Comparison of ENCODE assay signal across 11 cellular contexts in genomic region chr16:85421338-85422123, GRCh38.
DNase-seq lines count a peak whose midpoint lies in the region; ATAC-seq and TF ChIP-seq lines count a peak whose summit lies in the region.
"Had no signal": no experiment of that assay in that cellular context is flagged by ENCODE, and none has a peak within 500 bp of the region (broad histone marks: within the 10 kb centered on the region; RNA-seq: fewer than 3 reads in every experiment).

No MANE protein-coding gene starts in this region.

- no peak overlapping the region for H2AFZ ChIP-seq in neural cell (ENCODE audit: low read depth, low read length)

- H3K36me3 ChIP-seq in BLaER1 (no peaks in the 10 kb centered on the region), H7 (replicated peaks; ENCODE audit: control insufficient read depth, insufficient read depth, low read length) (no peaks in the 10 kb centered on the region), neural cell (ENCODE audit: insufficient read depth, low read length) (no peaks in the 10 kb centered on the region)
- H3K36me3 ChIP-seq: breast epithelium, uterus had no signal

- H4K20me1 ChIP-seq in BLaER1 (no peaks in the 10 kb centered on the region), neural cell (ENCODE audit: insufficient read depth) (no peaks in the 10 kb centered on the region)

- TF ChIP-seq RAD21 in neural cell (conservative IDR thresholded peaks at IDR 0.05): no peak

- H3K9me3 Mint-ChIP-seq in endothelial cell (ENCODE audit: unreplicated experiment): no peaks in the 10 kb centered on the region

- H3K27me3 ChIP-seq in BLaER1 (no peaks in the 10 kb centered on the region), H7 (ENCODE audit: control insufficient read depth, insufficient read depth, low read length) (no peaks in the 10 kb centered on the region), neural cell (ENCODE audit: insufficient read depth, low read depth, low read length) (no peaks in the 10 kb centered on the region)
- H3K27me3 ChIP-seq: breast epithelium, uterus had no signal

- ATAC-seq in GM21390 (IDR thresholded peaks at IDR 0.05; ENCODE audit: unreplicated experiment) (no peak), HG03045 (IDR thresholded peaks at IDR 0.05; ENCODE audit: unreplicated experiment) (no peak)

- no peak for TF ChIP-seq EP300 in neural cell (conservative IDR thresholded peaks at IDR 0.05; ENCODE audit: poor library complexity, severe bottlenecking)

- H3K9me2 ChIP-seq in neural cell (ENCODE audit: insufficient read depth, low read length): no peaks in the 10 kb centered on the region

- H3K27ac Mint-ChIP-seq in endothelial cell (ENCODE audit: unreplicated experiment): no peak overlapping the region

- no peaks in the 10 kb centered on the region for H3K9me3 ChIP-seq in BLaER1
- no peaks in the 10 kb centered on the region for H3K9me3 ChIP-seq in neural cell (ENCODE audit: low read length)
- H3K9me3 ChIP-seq: breast epithelium, uterus had no signal

- H3K79me2 ChIP-seq in neural cell (replicated peaks; ENCODE audit: insufficient read depth, low read length): no peaks in the 10 kb centered on the region

- H3F3A ChIP-seq in neural cell (ENCODE audit: insufficient read depth, low read length, poor library complexity, severe bottlenecking): no peaks in the 10 kb centered on the region

- H3K4me2 ChIP-seq in BLaER1 (peak overlapping the region; percentile 54; the same call in 1 of the 2 replicates), neural cell (ENCODE audit: low read length) (peak overlapping the region; percentile 34)
- H3K4me2 ChIP-seq: smooth muscle cell had no signal

- no peaks in the 10 kb centered on the region for H3K36me3 Mint-ChIP-seq in endothelial cell (ENCODE audit: low read depth, unreplicated experiment)

- H3K4me1 ChIP-seq in BLaER1: peaks cover 87% of the 10 kb centered on the region
- H3K4me1 ChIP-seq: breast epithelium had no signal

- H3K4me3 ChIP-seq in BLaER1 (no peak overlapping the region), H7 (ENCODE audit: insufficient read depth, low read depth, low read length) (no peak overlapping the region), neural cell (ENCODE audit: low read length) (peak overlapping the region; percentile 54)
- H3K4me3 ChIP-seq: breast epithelium, lung, smooth muscle cell, uterus had no signal

- H3K9ac ChIP-seq in BLaER1 (no peak overlapping the region), neural cell (ENCODE audit: low read length) (peak overlapping the region; percentile 54)

- DNase-seq in H7 (peak; percentile 73), endothelial cell (ENCODE audit: low spot score) (peak; percentile 2)
- DNase-seq in stimulated activated CD4-positive, alpha-beta T cell treated with anti-CD3 and anti-CD28 coated beads, Interleukin-2, amount 100 ng/mL, for 24 hours: no peak

- no peak overlapping the region for H3K4me3 Mint-ChIP-seq in endothelial cell (ENCODE audit: unreplicated experiment)

- H3K4me1 Mint-ChIP-seq in endothelial cell (ENCODE audit: unreplicated experiment): peaks cover 2% of the 10 kb centered on the region

- TF ChIP-seq CTCF in endothelial cell (IDR thresholded peaks at IDR 0.05; ENCODE audit: unreplicated experiment) (no peak), neural cell (IDR thresholded peaks at IDR 0.05; ENCODE audit: poor library complexity, severe bottlenecking) (no peak)

- H3K27ac ChIP-seq in BLaER1 (no peak overlapping the region), neural cell (ENCODE audit: low read length) (peak overlapping the region; percentile 95)
- H3K27ac ChIP-seq: breast epithelium, uterus had no signal

- peaks cover 3% of the 10 kb centered on the region for H3K27me3 Mint-ChIP-seq in endothelial cell (ENCODE audit: unreplicated experiment)

TF ChIP-seq in neural cell, 6 proteins besides CTCF, POLR2A, EP300 and RAD21:
- TF ChIP-seq REST (IDR thresholded peaks at IDR 0.05; ENCODE audit: borderline replicate concordance) (no peak), EZH2 (IDR thresholded peaks at IDR 0.05; ENCODE audit: borderline replicate concordance, insufficient read depth, low read length, poor library complexity, severe bottlenecking) (no peak), TAF1 (IDR thresholded peaks at IDR 0.05; ENCODE audit: low read depth) (no peak), MXI1 (conservative IDR thresholded peaks at IDR 0.05; ENCODE audit: poor library complexity, severe bottlenecking) (no peak), SMC3 (conservative IDR thresholded peaks at IDR 0.05; ENCODE audit: poor library complexity) (no peak), POLR2AphosphoS5 (IDR thresholded peaks at IDR 0.05) (no peak)

Comparison
In these comparisons a context has a peak if more than half of its experiments do, and no peak if none do; other contexts are left out.
1. DNase-seq: peak in H7 (single experiment) and endothelial cell (single experiment); none in stimulated activated CD4-positive, alpha-beta T cell treated with anti-CD3 and anti-CD28 coated beads, Interleukin-2, amount 100 ng/mL, for 24 hours (0 of 2).